In the genomic region with DNA sequence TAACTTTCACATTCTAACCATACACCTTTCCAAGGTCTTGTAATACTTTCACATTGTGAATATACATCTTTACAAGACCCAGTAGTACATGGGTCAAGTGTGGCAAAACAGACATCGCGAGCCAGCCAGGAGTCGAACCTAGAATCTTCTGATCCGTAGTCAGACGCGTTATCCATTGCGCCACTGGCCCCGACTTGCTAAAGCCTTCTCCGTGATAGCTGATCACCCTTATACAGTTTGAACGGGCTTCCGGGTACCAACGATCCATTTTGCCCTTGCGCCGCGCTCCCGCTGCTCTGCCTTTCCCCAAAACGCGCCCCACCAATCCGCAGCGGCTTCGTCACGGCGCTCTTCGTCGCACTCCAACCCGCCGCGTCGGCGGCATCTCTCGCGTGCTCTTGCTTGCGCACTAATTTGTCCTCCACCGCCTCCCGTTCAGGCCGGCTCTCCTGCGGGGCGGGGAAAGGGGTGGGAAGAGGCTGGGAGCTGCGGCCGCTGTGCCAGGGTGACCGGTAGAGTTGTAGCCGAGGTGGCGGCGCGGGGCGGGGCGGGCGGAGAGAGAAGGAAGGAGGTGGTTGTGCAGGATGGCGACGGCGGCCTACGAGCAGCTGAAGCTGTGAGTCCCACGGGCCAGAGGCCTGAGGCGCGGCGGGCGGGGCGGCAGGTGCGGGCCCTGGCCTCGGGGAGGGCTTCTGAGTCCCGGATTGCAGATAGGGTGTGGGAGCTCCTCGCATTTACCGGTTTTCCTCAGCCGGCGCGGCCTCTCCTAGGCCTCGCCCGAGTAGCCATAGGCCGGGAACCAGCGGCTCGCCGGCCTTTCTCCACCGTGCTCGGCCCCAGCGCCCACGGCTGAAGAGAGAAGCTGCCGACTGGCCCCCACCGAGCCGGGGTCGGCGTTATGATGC, we compare ENCODE assay signal across 1 cellular context.
TF ChIP-seq lines count a peak whose summit lies in the region.

A gene with protein sequence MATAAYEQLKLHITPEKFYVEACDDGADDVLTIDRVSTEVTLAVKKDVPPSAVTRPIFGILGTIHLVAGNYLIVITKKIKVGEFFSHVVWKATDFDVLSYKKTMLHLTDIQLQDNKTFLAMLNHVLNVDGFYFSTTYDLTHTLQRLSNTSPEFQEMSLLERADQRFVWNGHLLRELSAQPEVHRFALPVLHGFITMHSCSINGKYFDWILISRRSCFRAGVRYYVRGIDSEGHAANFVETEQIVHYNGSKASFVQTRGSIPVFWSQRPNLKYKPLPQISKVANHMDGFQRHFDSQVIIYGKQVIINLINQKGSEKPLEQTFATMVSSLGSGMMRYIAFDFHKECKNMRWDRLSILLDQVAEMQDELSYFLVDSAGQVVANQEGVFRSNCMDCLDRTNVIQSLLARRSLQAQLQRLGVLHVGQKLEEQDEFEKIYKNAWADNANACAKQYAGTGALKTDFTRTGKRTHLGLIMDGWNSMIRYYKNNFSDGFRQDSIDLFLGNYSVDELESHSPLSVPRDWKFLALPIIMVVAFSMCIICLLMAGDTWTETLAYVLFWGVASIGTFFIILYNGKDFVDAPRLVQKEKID (plus strand): TSS at position 515 of the 905 bp plus-strand sequence. CDS start 70 bp downstream, at position 585.

TF ChIP-seq in HepG2, 621 proteins besides CTCF, POLR2A, EP300 and RAD21 (continued from another document and continues in another):
- TF ChIP-seq, protein P1, sequence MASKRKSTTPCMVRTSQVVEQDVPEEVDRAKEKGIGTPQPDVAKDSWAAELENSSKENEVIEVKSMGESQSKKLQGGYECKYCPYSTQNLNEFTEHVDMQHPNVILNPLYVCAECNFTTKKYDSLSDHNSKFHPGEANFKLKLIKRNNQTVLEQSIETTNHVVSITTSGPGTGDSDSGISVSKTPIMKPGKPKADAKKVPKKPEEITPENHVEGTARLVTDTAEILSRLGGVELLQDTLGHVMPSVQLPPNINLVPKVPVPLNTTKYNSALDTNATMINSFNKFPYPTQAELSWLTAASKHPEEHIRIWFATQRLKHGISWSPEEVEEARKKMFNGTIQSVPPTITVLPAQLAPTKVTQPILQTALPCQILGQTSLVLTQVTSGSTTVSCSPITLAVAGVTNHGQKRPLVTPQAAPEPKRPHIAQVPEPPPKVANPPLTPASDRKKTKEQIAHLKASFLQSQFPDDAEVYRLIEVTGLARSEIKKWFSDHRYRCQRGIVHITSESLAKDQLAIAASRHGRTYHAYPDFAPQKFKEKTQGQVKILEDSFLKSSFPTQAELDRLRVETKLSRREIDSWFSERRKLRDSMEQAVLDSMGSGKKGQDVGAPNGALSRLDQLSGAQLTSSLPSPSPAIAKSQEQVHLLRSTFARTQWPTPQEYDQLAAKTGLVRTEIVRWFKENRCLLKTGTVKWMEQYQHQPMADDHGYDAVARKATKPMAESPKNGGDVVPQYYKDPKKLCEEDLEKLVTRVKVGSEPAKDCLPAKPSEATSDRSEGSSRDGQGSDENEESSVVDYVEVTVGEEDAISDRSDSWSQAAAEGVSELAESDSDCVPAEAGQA (IDR thresholded peaks at IDR 0.05; ENCODE audit: low read depth): peak; percentile 78; the same call in 1 of the 2 replicates
- TF ChIP-seq, protein P1 (CRISPR knock-in tag; IDR thresholded peaks at IDR 0.05; ENCODE audit: borderline replicate concordance): no peak
- TF ChIP-seq, protein P2, sequence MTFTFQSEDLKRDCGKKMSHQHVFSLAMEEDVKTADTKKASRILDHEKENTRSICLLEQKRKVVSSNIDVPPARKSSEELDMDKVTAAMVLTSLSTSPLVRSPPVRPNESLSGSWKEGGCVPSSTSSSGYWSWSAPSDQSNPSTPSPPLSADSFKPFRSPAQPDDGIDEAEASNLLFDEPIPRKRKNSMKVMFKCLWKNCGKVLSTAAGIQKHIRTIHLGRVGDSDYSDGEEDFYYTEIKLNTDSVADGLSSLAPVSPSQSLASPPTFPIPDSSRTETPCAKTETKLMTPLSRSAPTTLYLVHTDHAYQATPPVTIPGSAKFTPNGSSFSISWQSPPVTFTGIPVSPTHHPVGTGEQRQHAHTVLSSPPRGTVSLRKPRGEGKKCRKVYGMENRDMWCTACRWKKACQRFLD (CRISPR knock-in tag; IDR thresholded peaks at IDR 0.05; ENCODE audit: borderline replicate concordance): peak; percentile 28; the same call in 1 of the 2 replicates
- TF ChIP-seq SETDB1 (CRISPR knock-in tag; IDR thresholded peaks at IDR 0.05; ENCODE audit: borderline replicate concordance) (0 out of 2 replicates have a peak, but pooled peaks have one; percentile 41), FOXM1 (CRISPR knock-in tag; IDR thresholded peaks at IDR 0.05) (peak; percentile 67; the same call in 1 of the 2 replicates), DNMT3B (CRISPR knock-in tag; conservative IDR thresholded peaks at IDR 0.05) (0 out of 2 replicates have a peak, but pooled peaks have one; percentile 62), PAX8 (CRISPR knock-in tag; IDR thresholded peaks at IDR 0.05; ENCODE audit: borderline replicate concordance) (0 out of 2 replicates have a peak, but pooled peaks have one; percentile 77), KDM5B (CRISPR knock-in tag; IDR thresholded peaks at IDR 0.05; ENCODE audit: borderline replicate concordance) (peak; percentile 68; the same call in 1 of the 2 replicates), ZNF570 (CRISPR knock-in tag; IDR thresholded peaks at IDR 0.05; ENCODE audit: borderline replicate concordance) (0 out of 2 replicates have a peak, but pooled peaks have one; percentile 15), ZNF484 (CRISPR knock-in tag; IDR thresholded peaks at IDR 0.05; ENCODE audit: borderline replicate concordance, low read depth) (no peak), TRIM24 (CRISPR knock-in tag; IDR thresholded peaks at IDR 0.05) (no peak), ZNF292 (CRISPR knock-in tag; IDR thresholded peaks at IDR 0.05; ENCODE audit: borderline replicate concordance, low read depth) (peak; percentile 57), GATAD2A (CRISPR knock-in tag; IDR thresholded peaks at IDR 0.05) (peak; percentile 70), ZNF713 (CRISPR knock-in tag; IDR thresholded peaks at IDR 0.05) (0 out of 2 replicates have a peak, but pooled peaks have one; percentile 40), HNRNPK (IDR thresholded peaks at IDR 0.05; ENCODE audit: low read depth, low read length, poor library complexity, severe bottlenecking) (peak; percentile 63), ZKSCAN5 (CRISPR knock-in tag; IDR thresholded peaks at IDR 0.05) (peak; percentile 64; the same call in 1 of the 2 replicates), ZFP36L1 (CRISPR knock-in tag; IDR thresholded peaks at IDR 0.05) (peak; percentile 81; the same call in 1 of the 2 replicates), ZNF331 (CRISPR knock-in tag; IDR thresholded peaks at IDR 0.05) (peak; percentile 88), CEBPB (IDR thresholded peaks at IDR 0.05; ENCODE audit: borderline replicate concordance, low read depth, low read length) (peak; percentile 80), SAFB2 (CRISPR knock-in tag; IDR thresholded peaks at IDR 0.05; ENCODE audit: borderline replicate concordance, low read depth) (peak; percentile 21; the same call in 1 of the 2 replicates), ZBTB38 (CRISPR knock-in tag; IDR thresholded peaks at IDR 0.05) (peak; percentile 66), ZMYM2 (CRISPR knock-in tag; IDR thresholded peaks at IDR 0.05) (no peak), ZBTB3 (CRISPR knock-in tag; IDR thresholded peaks at IDR 0.05; ENCODE audit: borderline replicate concordance, low read depth) (no peak), SATB2 (CRISPR knock-in tag; IDR thresholded peaks at IDR 0.05) (peak; percentile 61; the same call in 1 of the 2 replicates)
- TF ChIP-seq, protein P3, sequence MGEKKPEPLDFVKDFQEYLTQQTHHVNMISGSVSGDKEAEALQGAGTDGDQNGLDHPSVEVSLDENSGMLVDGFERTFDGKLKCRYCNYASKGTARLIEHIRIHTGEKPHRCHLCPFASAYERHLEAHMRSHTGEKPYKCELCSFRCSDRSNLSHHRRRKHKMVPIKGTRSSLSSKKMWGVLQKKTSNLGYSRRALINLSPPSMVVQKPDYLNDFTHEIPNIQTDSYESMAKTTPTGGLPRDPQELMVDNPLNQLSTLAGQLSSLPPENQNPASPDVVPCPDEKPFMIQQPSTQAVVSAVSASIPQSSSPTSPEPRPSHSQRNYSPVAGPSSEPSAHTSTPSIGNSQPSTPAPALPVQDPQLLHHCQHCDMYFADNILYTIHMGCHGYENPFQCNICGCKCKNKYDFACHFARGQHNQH (CRISPR knock-in tag; IDR thresholded peaks at IDR 0.05): peak; percentile 84
- TF ChIP-seq, protein P4, sequence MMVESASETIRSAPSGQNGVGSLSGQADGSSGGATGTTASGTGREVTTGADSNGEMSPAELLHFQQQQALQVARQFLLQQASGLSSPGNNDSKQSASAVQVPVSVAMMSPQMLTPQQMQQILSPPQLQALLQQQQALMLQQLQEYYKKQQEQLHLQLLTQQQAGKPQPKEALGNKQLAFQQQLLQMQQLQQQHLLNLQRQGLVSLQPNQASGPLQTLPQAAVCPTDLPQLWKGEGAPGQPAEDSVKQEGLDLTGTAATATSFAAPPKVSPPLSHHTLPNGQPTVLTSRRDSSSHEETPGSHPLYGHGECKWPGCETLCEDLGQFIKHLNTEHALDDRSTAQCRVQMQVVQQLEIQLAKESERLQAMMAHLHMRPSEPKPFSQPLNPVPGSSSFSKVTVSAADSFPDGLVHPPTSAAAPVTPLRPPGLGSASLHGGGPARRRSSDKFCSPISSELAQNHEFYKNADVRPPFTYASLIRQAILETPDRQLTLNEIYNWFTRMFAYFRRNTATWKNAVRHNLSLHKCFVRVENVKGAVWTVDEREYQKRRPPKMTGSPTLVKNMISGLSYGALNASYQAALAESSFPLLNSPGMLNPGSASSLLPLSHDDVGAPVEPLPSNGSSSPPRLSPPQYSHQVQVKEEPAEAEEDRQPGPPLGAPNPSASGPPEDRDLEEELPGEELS (CRISPR knock-in tag; IDR thresholded peaks at IDR 0.05): peak; percentile 41; the same call in 1 of the 2 replicates
- TF ChIP-seq, protein P5, sequence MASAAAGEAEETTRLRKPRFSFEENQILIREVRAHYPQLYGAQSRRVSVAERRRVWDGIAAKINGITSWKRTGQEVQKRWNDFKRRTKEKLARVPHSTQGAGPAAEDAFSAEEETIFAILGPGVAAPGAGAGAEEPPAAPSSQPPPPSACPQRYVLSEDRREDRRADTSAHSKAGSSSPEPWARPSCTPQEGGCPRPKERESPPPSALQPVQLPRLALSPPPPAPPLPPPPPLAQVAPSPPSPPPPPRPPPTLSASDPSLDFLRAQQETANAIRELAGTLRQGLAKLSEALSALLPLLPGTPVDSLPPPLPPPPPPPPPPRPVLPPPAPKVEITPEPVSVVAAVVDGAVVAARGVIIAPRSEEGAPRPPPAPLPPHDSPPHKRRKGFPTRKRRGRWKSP (CRISPR knock-in tag; IDR thresholded peaks at IDR 0.05): peak; percentile 100
- TF ChIP-seq, protein P6, sequence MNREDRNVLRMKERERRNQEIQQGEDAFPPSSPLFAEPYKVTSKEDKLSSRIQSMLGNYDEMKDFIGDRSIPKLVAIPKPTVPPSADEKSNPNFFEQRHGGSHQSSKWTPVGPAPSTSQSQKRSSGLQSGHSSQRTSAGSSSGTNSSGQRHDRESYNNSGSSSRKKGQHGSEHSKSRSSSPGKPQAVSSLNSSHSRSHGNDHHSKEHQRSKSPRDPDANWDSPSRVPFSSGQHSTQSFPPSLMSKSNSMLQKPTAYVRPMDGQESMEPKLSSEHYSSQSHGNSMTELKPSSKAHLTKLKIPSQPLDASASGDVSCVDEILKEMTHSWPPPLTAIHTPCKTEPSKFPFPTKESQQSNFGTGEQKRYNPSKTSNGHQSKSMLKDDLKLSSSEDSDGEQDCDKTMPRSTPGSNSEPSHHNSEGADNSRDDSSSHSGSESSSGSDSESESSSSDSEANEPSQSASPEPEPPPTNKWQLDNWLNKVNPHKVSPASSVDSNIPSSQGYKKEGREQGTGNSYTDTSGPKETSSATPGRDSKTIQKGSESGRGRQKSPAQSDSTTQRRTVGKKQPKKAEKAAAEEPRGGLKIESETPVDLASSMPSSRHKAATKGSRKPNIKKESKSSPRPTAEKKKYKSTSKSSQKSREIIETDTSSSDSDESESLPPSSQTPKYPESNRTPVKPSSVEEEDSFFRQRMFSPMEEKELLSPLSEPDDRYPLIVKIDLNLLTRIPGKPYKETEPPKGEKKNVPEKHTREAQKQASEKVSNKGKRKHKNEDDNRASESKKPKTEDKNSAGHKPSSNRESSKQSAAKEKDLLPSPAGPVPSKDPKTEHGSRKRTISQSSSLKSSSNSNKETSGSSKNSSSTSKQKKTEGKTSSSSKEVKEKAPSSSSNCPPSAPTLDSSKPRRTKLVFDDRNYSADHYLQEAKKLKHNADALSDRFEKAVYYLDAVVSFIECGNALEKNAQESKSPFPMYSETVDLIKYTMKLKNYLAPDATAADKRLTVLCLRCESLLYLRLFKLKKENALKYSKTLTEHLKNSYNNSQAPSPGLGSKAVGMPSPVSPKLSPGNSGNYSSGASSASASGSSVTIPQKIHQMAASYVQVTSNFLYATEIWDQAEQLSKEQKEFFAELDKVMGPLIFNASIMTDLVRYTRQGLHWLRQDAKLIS (CRISPR knock-in tag; IDR thresholded peaks at IDR 0.05): no peak
- TF ChIP-seq, protein P7, sequence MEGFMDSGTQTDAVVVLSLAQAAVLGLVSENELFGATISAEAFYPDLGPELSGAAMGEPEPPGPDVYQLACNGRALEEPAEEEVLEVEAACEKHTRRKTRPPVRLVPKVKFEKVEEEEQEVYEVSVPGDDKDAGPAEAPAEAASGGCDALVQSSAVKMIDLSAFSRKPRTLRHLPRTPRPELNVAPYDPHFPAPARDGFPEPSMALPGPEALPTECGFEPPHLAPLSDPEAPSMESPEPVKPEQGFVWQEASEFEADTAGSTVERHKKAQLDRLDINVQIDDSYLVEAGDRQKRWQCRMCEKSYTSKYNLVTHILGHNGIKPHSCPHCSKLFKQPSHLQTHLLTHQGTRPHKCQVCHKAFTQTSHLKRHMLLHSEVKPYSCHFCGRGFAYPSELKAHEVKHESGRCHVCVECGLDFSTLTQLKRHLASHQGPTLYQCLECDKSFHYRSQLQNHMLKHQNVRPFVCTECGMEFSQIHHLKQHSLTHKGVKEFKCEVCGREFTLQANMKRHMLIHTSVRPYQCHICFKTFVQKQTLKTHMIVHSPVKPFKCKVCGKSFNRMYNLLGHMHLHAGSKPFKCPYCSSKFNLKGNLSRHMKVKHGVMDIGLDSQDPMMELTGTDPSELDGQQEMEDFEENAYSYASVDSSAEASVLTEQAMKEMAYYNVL (CRISPR knock-in tag; IDR thresholded peaks at IDR 0.05; ENCODE audit: borderline replicate concordance): peak; percentile 80; the same call in 1 of the 2 replicates
